Comparison of ENCODE assay signal across 9 cellular contexts in the genomic region with DNA sequence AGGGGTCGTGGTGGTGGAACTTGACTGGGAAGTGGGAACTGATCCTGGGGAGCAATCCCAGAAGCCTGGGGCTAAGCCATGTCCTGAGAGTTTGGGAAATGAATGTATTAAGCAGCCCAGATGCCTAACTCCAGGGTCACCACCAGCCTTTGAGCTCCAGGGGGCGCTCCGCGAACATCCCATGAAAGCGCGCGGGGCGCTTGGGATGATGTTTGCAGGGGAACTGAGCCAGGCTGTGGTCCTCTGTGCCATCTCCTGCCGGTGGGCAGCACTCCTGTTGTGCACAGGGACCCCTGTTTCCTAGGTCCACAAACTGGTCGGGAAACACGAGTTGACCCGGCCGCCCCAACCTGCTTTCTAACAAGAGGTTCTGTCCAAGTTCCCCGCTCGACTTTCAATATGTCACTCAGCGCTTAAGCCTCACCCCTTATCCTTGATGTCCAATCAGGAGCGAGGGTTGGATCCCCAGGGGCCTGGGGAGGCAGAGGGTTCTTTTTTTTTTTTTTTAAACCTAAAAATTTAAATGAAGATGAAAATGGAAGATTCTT. TPM values are rescaled to one million over a fixed set of nuclear protein-coding genes. Genes with fewer than 3 reads are reported as not detected.
DNase-seq lines count a peak whose midpoint lies in the region; ATAC-seq, FAIRE-seq and TF ChIP-seq lines count a peak whose summit lies in the region.
"Had no signal": no experiment of that assay in that cellular context is flagged by ENCODE, and none has a peak within 500 bp of the region (broad histone marks: within the 10 kb centered on the region; RNA-seq: fewer than 3 reads in every experiment).

No MANE protein-coding gene starts in this region.

- H4K20me1 ChIP-seq in HCT116 (ENCODE audit: insufficient read depth): no peaks in the 10 kb centered on the region
- no peaks in the 10 kb centered on the region for H4K20me1 ChIP-seq in astrocyte (ENCODE audit: insufficient read depth, low read length)

- H3K4me3 Mint-ChIP-seq in Calu3 (ENCODE audit: low read depth, unreplicated experiment): peak overlapping the region; percentile 53
- H3K4me3 Mint-ChIP-seq in astrocyte (ENCODE audit: unreplicated experiment): peak overlapping the region; percentile 76

- H3K9ac ChIP-seq in HCT116 (ENCODE audit: low read length) (no peak overlapping the region), astrocyte (ENCODE audit: low read length) (no peak overlapping the region), rectal smooth muscle tissue (ENCODE audit: low read length) (no peak overlapping the region)

- no peak for FAIRE-seq in astrocyte (lab: Jason Lieb, UNC)
- no peak for FAIRE-seq in urothelium cell line (lab: Jason Lieb, UNC)
- FAIRE-seq: endometrium had no signal

- RAD21 ChIA-PET in HCT116 (lab: Charles Lee; ENCODE audit: low non-redundant PET in 1 of 2, low total read pairs in 2 of 2, uncharacterized antibody in 2 of 2, unreplicated experiment in 2 of 2): no interaction called here

- H3K79me2 ChIP-seq in HCT116 (ENCODE audit: insufficient read depth, low read length) (no peaks in the 10 kb centered on the region), astrocyte (ENCODE audit: insufficient read depth, low read length) (no peaks in the 10 kb centered on the region)

- POLR2A ChIA-PET in HCT116 (lab: Charles Lee): interaction anchor here (1.1 kb wide), 1 partner anchor 177 kb away, joined by 4 read pairs; no protein-coding TSS in a partner anchor

- H3K27me3 ChIP-seq in HCT116 (ENCODE audit: insufficient read depth, low read length) (peaks cover 22% of the 10 kb centered on the region), astrocyte (ENCODE audit: insufficient read depth, low read length) (peaks cover 4% of the 10 kb centered on the region), rectal smooth muscle tissue (ENCODE audit: control insufficient read depth, insufficient read depth, low read length) (no peaks in the 10 kb centered on the region)

- DNase-seq in Calu3 (peak; percentile 86), HCT116 (ENCODE audit: low read depth, low spot score) (peak; percentile 65), NCI-H1694 treated with DMSO at 0.1 percent for 48 hours (lab: John Stamatoyannopoulos, UW) (peak; percentile 83), T-helper 9 cell (peak; percentile 67), astrocyte (ENCODE audit: low read depth) (peak; percentile 58), hepatic stellate cell (ENCODE audit: low spot score) (peak; percentile 90), urothelium cell line (ENCODE audit: low spot score) (peak; percentile 86)

- peaks cover 7% of the 10 kb centered on the region for H3K4me1 Mint-ChIP-seq in Calu3 (ENCODE audit: low read depth, unreplicated experiment)
- no peaks in the 10 kb centered on the region for H3K4me1 Mint-ChIP-seq in astrocyte (ENCODE audit: low read depth, unreplicated experiment)

- H3K36me3 Mint-ChIP-seq in Calu3 (ENCODE audit: insufficient read depth, unreplicated experiment) (no peaks in the 10 kb centered on the region), astrocyte (ENCODE audit: low read depth, unreplicated experiment) (no peaks in the 10 kb centered on the region)

- H3K9me3 Mint-ChIP-seq in Calu3 (ENCODE audit: low read depth, unreplicated experiment): no peaks in the 10 kb centered on the region
- H3K9me3 Mint-ChIP-seq in astrocyte (ENCODE audit: unreplicated experiment): peaks cover 5% of the 10 kb centered on the region

- H3K27ac ChIP-seq in HCT116 (ENCODE audit: low read depth, low read length) (no peak overlapping the region), astrocyte (ENCODE audit: low read depth, low read length) (no peak overlapping the region), rectal smooth muscle tissue (ENCODE audit: low read depth, low read length) (no peak overlapping the region)

- H2AFZ ChIP-seq in HCT116 (ENCODE audit: low read depth, low read length, poor library complexity, severe bottlenecking) (peak overlapping the region; percentile 87), astrocyte (ENCODE audit: low read depth, low read length) (peak overlapping the region; percentile 85)

- no TSS peak for BruUV-seq in Calu3 (replicated peaks; lab: Mats Ljungman, UMichigan)
- BruUV-seq in HCT116 (replicated peaks; lab: Mats Ljungman, UMichigan): no TSS peak

- H3K4me1 ChIP-seq in HCT116 (ENCODE audit: control insufficient read depth in 1 of 2, insufficient read depth in 2 of 2, low read length in 2 of 2) (peaks cover 0 to 6% of the 10 kb centered on the region in 2 experiments; a peak in 2 of 4 replicates), astrocyte (ENCODE audit: insufficient read depth, low read length) (no peaks in the 10 kb centered on the region), rectal smooth muscle tissue (ENCODE audit: control insufficient read depth, insufficient read depth, low read length) (no peaks in the 10 kb centered on the region)

- H3K9me2 ChIP-seq in HCT116 (ENCODE audit: insufficient read depth): no peaks in the 10 kb centered on the region

- H3K27ac Mint-ChIP-seq in Calu3 (ENCODE audit: unreplicated experiment) (no peak overlapping the region), astrocyte (ENCODE audit: unreplicated experiment) (no peak overlapping the region)

- intact Hi-C loops in Calu3 (cut with micrococcal nuclease; ENCODE audit: unreplicated experiment) (loop anchor here (1.0 to 5.0 kb wide), 2 partner anchors 51 to 179 kb away; a partner anchor contains a TSS), HCT116 (cut with micrococcal nuclease) (loop anchor here (1.0 to 5.0 kb wide), 3 partner anchors 51 to 429 kb away; a partner anchor contains a TSS)

- H3K27me3 Mint-ChIP-seq in Calu3 (ENCODE audit: unreplicated experiment): peaks cover 34% of the 10 kb centered on the region
- peaks cover 14% of the 10 kb centered on the region for H3K27me3 Mint-ChIP-seq in astrocyte (ENCODE audit: low read depth, unreplicated experiment)

- CTCF ChIA-PET in Calu3 (lab: Charles Lee): interaction anchor here (0.8 to 2.3 kb wide), 5 partner anchors 10 to 347 kb away, joined by 4 to 29 read pairs (median 4); a partner anchor contains a TSS
- CTCF ChIA-PET in HCT116 (lab: Charles Lee): interaction anchor here (0.6 to 2.2 kb wide), 16 partner anchors 10 to 1529 kb away, joined by 3 to 15 read pairs (median 6); a partner anchor contains a TSS

- H3K36me3 ChIP-seq in HCT116 (ENCODE audit: control insufficient read depth in 1 of 2, insufficient read depth in 2 of 2, low read length in 2 of 2) (no peaks in the 10 kb centered on the region), astrocyte (ENCODE audit: insufficient read depth, low read length) (no peaks in the 10 kb centered on the region), rectal smooth muscle tissue (ENCODE audit: control insufficient read depth, insufficient read depth, low read length) (no peaks in the 10 kb centered on the region)

- peak; percentile 99 for ATAC-seq in HCT116

- peak; percentile 91 for TF ChIP-seq CTCF in Calu3 (IDR thresholded peaks at IDR 0.05; ENCODE audit: unreplicated experiment)
- peak; percentile 83 to 92 (median 91) for TF ChIP-seq CTCF in HCT116 (IDR thresholded peaks at IDR 0.05 in 2 of 3, conservative IDR thresholded peaks at IDR 0.05 in 1 of 3; ENCODE audit: borderline replicate concordance in 1 of 3, insufficient read depth in 1 of 3, low read depth in 2 of 3, low read length in 2 of 3)
- peak; percentile 82 for TF ChIP-seq CTCF in astrocyte (IDR thresholded peaks at IDR 0.05; ENCODE audit: insufficient read depth, low read depth, low read length)

- TF ChIP-seq RAD21 in HCT116 (IDR thresholded peaks at IDR 0.05; ENCODE audit: low read depth): peak; percentile 88

- TF ChIP-seq POLR2A in HCT116 (IDR thresholded peaks at IDR 0.05; ENCODE audit: borderline replicate concordance, extremely low read depth, insufficient read depth, insufficient read length): no peak

- H3K4me2 ChIP-seq in HCT116 (ENCODE audit: low read length) (peak overlapping the region; percentile 79), astrocyte (ENCODE audit: low read length) (peak overlapping the region; percentile 84)

- no peaks in the 10 kb centered on the region for H3K9me3 ChIP-seq in HCT116 (ENCODE audit: control insufficient read depth in 1 of 2, insufficient read depth in 1 of 2, low read depth in 1 of 2, low read length in 2 of 2)
- H3K9me3 ChIP-seq in astrocyte (ENCODE audit: insufficient read depth, low read depth, low read length): no peaks in the 10 kb centered on the region

- H3K4me3 ChIP-seq in HCT116 (replicated peaks in 1 of 2; ENCODE audit: low read depth in 1 of 2, low read length in 2 of 2): peak overlapping the region; percentile 24 to 53
- peak overlapping the region; percentile 59 for H3K4me3 ChIP-seq in astrocyte (ENCODE audit: insufficient read depth, low read depth, low read length)
- peak overlapping the region; percentile 72 for H3K4me3 ChIP-seq in rectal smooth muscle tissue (ENCODE audit: low read length)

TF ChIP-seq in HCT116, 20 proteins besides CTCF, POLR2A, EP300 and RAD21 (continues in another document):
- TF ChIP-seq CBX3 (IDR thresholded peaks at IDR 0.05; ENCODE audit: low read depth): no peak
- no peak for TF ChIP-seq YY1 (IDR thresholded peaks at IDR 0.05; ENCODE audit: extremely low read depth, insufficient replicate concordance, low read depth, low read length)

RNA-seq across cellular contexts. Expression of a gene that starts 14.4 kb away (rescaled TPM):
- total RNA-seq in Calu3 (2022) (not detected in 2 replicates), HCT116 (2021; ENCODE audit: unreplicated experiment) (not detected), astrocyte (not detected in 2 replicates)
- polyA plus RNA-seq in HCT116 (2012): not detected in 2 replicates

RNA-seq across cellular contexts. Expression of a gene that starts 40.9 kb away (rescaled TPM):
- total RNA-seq in Calu3 (2022): 21.5 and 24.6 TPM in 2 replicates
- 7.3 TPM for total RNA-seq in HCT116 (2021; ENCODE audit: unreplicated experiment)
- 3.7 and 3.8 TPM in 2 replicates for polyA plus RNA-seq in HCT116 (2012)
- total RNA-seq in astrocyte: 25.4 and 31.4 TPM in 2 replicates

RNA-seq across cellular contexts. Expression of a gene that starts 53.1 kb away (rescaled TPM):
- total RNA-seq in Calu3 (2022): 641 and 724 TPM in 2 replicates
- total RNA-seq in HCT116 (2021; ENCODE audit: unreplicated experiment): 554 TPM
- 750 and 878 TPM in 2 replicates for polyA plus RNA-seq in HCT116 (2012)
- total RNA-seq in astrocyte: 109 and 135 TPM in 2 replicates

RNA-seq across cellular contexts. Expression of a gene that starts 55.2 kb away (rescaled TPM):
- total RNA-seq in Calu3 (2022): not detected in 2 replicates
- total RNA-seq in HCT116 (2021; ENCODE audit: unreplicated experiment): not detected
- 0.10 TPM in 1 of 2 replicates, not detected in the other for polyA plus RNA-seq in HCT116 (2012)
- not detected in 2 replicates for total RNA-seq in astrocyte
